ENCODE assay signal across 1 cellular context in genomic region chr7:19128856-19129255, GRCh38.
TF ChIP-seq lines count a peak whose summit lies in the region.

No MANE protein-coding gene starts in this region.

TF ChIP-seq in IMR-90, 13 proteins besides CTCF, POLR2A, EP300 and RAD21:
- TF ChIP-seq CHD1 (IDR thresholded peaks at IDR 0.05; ENCODE audit: low read depth, low read length), result no peak
- no peak for TF ChIP-seq ELK1 (IDR thresholded peaks at IDR 0.05; ENCODE audit: borderline replicate concordance, low read depth, low read length)
- no peak for TF ChIP-seq SMC3 (IDR thresholded peaks at IDR 0.05; ENCODE audit: low read depth, low read length)
- no peak for TF ChIP-seq CEBPB (IDR thresholded peaks at IDR 0.05; ENCODE audit: low read depth, low read length)
- TF ChIP-seq NFE2L2 (IDR thresholded peaks at IDR 0.05; ENCODE audit: low read depth, low read length), result no peak
- TF ChIP-seq MAZ (IDR thresholded peaks at IDR 0.05; ENCODE audit: borderline replicate concordance, low read depth, low read length), result no peak
- TF ChIP-seq BHLHE40 (IDR thresholded peaks at IDR 0.05; ENCODE audit: low read depth, low read length), result no peak
- no peak for TF ChIP-seq FOS (IDR thresholded peaks at IDR 0.05; ENCODE audit: low read depth, low read length)
- TF ChIP-seq MAFK (IDR thresholded peaks at IDR 0.05; ENCODE audit: low read depth, low read length), result no peak
- TF ChIP-seq RFX5 (IDR thresholded peaks at IDR 0.05; ENCODE audit: low read depth, low read length), result no peak
- TF ChIP-seq USF2 (IDR thresholded peaks at IDR 0.05; ENCODE audit: low read depth, low read length), result no peak
- no peak for TF ChIP-seq MXI1 (IDR thresholded peaks at IDR 0.05; ENCODE audit: borderline replicate concordance, low read depth, low read length)
- TF ChIP-seq RCOR1 (IDR thresholded peaks at IDR 0.05; ENCODE audit: insufficient replicate concordance, low read length), result no peak
